Comparison of ENCODE assay signal across 1 cellular context in genomic region chr19:10680545-10681135, GRCh38.
TF ChIP-seq lines count a peak whose summit lies in the region.

No MANE protein-coding gene starts in this region.

TF ChIP-seq in K562, 482 proteins besides CTCF, POLR2A, EP300 and RAD21:
- TF ChIP-seq POLR2G (IDR thresholded peaks at IDR 0.05; ENCODE audit: low read depth, low read length) (peak; percentile 60), ZNF174 (CRISPR knock-in tag; IDR thresholded peaks at IDR 0.05) (no peak)
